16 cellular contexts compared by ENCODE assay signal in genomic region chr7:101075646-101076045, GRCh38. TPM values are rescaled to one million over a fixed set of nuclear protein-coding genes. Genes with fewer than 3 reads are reported as not detected.
"Had no signal": no experiment of that assay in that cellular context is flagged by ENCODE, and none has a peak within 500 bp of the region (broad histone marks: within the 10 kb centered on the region; RNA-seq: fewer than 3 reads in every experiment).

No MANE protein-coding gene starts in this region.

- H3K36me3 Mint-ChIP-seq: naive thymus-derived CD4-positive, alpha-beta T cell had no signal

- H3K27me3 ChIP-seq: ascending aorta, hepatocyte, thyroid gland had no signal

- H3K27ac Mint-ChIP-seq: activated CD8-positive, alpha-beta T cell treated with anti-CD3 and anti-CD28 coated beads for 36 hours had no signal

- H3K27ac ChIP-seq: ascending aorta, coronary artery, hepatocyte, parathyroid adenoma, thyroid gland, VCaP had no signal

- H3K9me3 ChIP-seq: ascending aorta, thyroid gland had no signal

- H3K9me3 Mint-ChIP-seq: activated CD8-positive, alpha-beta T cell treated with anti-CD3 and anti-CD28 coated beads for 36 hours; naive thymus-derived CD4-positive, alpha-beta T cell had no signal

- H3K36me3 ChIP-seq: ascending aorta, thyroid gland had no signal

- H3K4me1 ChIP-seq: ascending aorta, parathyroid adenoma, thyroid gland had no signal

- H3K4me3 ChIP-seq: ascending aorta, coronary artery, hepatocyte, thyroid gland had no signal

- DNase-seq: activated CD8-positive, alpha-beta memory T cell treated with anti-CD3 and anti-CD28 coated beads, Interleukin-2, amount 50 U/mL, for 48 hours; activated CD8-positive, alpha-beta T cell treated with anti-CD3 and anti-CD28 coated beads for 36 hours; effector CD8-positive, alpha-beta T cell; kidney glomerular epithelial cell; naive thymus-derived CD4-positive, alpha-beta T cell; stimulated activated CD4-positive, alpha-beta T cell treated with anti-CD3 and anti-CD28 coated beads, Interleukin-15, amount 100 ng/mL, for 24 hours; stimulated activated CD4-positive, alpha-beta T cell treated with anti-CD3 and anti-CD28 coated beads, Interleukin-4, amount 100 ng/mL, for 24 hours; thyroid gland had no signal

- ATAC-seq: activated CD8-positive, alpha-beta T cell treated with anti-CD3 and anti-CD28 coated beads for 36 hours; naive thymus-derived CD4-positive, alpha-beta T cell had no signal

RNA-seq across cellular contexts. Expression of gene MUC17, which starts 55.8 kb away (rescaled TPM):
- total RNA-seq: activated CD8-positive, alpha-beta T cell treated with anti-CD3 and anti-CD28 coated beads for 36 hours; ascending aorta; bronchial epithelial cell; liver; naive thymus-derived CD4-positive, alpha-beta T cell; skeletal muscle tissue; thyroid gland had no signal
